8 cellular contexts compared by ENCODE assay signal in genomic region chr6:169589293-169589692, GRCh38.
DNase-seq lines count a peak whose midpoint lies in the region; ATAC-seq and TF ChIP-seq lines count a peak whose summit lies in the region.

No MANE protein-coding gene starts in this region.

- peaks cover 19% of the 10 kb centered on the region for H3K4me1 Mint-ChIP-seq in T-helper 2 cell treated with Interferon-gamma antibody and Interleukin-4, amounts not matched to agents 5 μg/mL and 100 μg/mL, for 36 hours (ENCODE audit: low read depth)
- H3K4me1 Mint-ChIP-seq in memory B cell (peaks cover 30% of the 10 kb centered on the region), progenitor cell of endocrine pancreas (ENCODE audit: low read depth) (no peaks in the 10 kb centered on the region)

- intact Hi-C loops in head of caudate nucleus (cut with DNase I), result no loop called here

- H3K36me3 Mint-ChIP-seq in T-helper 2 cell treated with Interferon-gamma antibody and Interleukin-4, amounts not matched to agents 5 μg/mL and 100 μg/mL, for 36 hours (ENCODE audit: low read depth), result peaks cover 4% of the 10 kb centered on the region
- peaks cover 6% of the 10 kb centered on the region for H3K36me3 Mint-ChIP-seq in memory B cell
- peaks cover 11% of the 10 kb centered on the region for H3K36me3 Mint-ChIP-seq in progenitor cell of endocrine pancreas (ENCODE audit: insufficient read depth)

- ATAC-seq in GM19023 (IDR thresholded peaks at IDR 0.05; ENCODE audit: unreplicated experiment) (peak; percentile 70), HG03175 (IDR thresholded peaks at IDR 0.05; ENCODE audit: unreplicated experiment) (peak; percentile 70), memory B cell (ENCODE audit: low read depth) (peak; percentile 77)

- peak; percentile 23 for DNase-seq in ACHN
- DNase-seq in T-helper 2 cell treated with Interferon-gamma antibody and Interleukin-4, amounts not matched to agents 5 μg/mL and 100 μg/mL, for 36 hours (ENCODE audit: low spot score), result peak; percentile 18
- DNase-seq in memory B cell (ENCODE audit: low spot score in 2 of 2), result peak in 1 of 2 donors; percentile 24
- no peak for DNase-seq in progenitor cell of endocrine pancreas (ENCODE audit: low spot score, unreplicated experiment)
- DNase-seq in NOMO-1 treated with DMSO at 0.1 percent for 48 hours (lab: John Stamatoyannopoulos, UW; ENCODE audit: unreplicated experiment), result no peak
- DNase-seq in head of caudate nucleus, result no peak

- in situ Hi-C loops in ACHN (cut with HindIII; ENCODE audit: low pct_ligation_motif_present, low pct_unique_long_range_greater_than_20kb, low sequenced_read_pairs), result no loop called here

- peak overlapping the region; percentile 21 for H3K4me3 Mint-ChIP-seq in T-helper 2 cell treated with Interferon-gamma antibody and Interleukin-4, amounts not matched to agents 5 μg/mL and 100 μg/mL, for 36 hours
- peak overlapping the region; percentile 74 for H3K4me3 Mint-ChIP-seq in memory B cell
- H3K4me3 Mint-ChIP-seq in progenitor cell of endocrine pancreas (ENCODE audit: low read depth), result no peak overlapping the region

- H3K27me3 Mint-ChIP-seq in T-helper 2 cell treated with Interferon-gamma antibody and Interleukin-4, amounts not matched to agents 5 μg/mL and 100 μg/mL, for 36 hours (ENCODE audit: low read depth), result no peaks in the 10 kb centered on the region
- no peaks in the 10 kb centered on the region for H3K27me3 Mint-ChIP-seq in memory B cell
- H3K27me3 Mint-ChIP-seq in progenitor cell of endocrine pancreas, result no peaks in the 10 kb centered on the region

- no peak for TF ChIP-seq CTCF in progenitor cell of endocrine pancreas (IDR thresholded peaks at IDR 0.05; ENCODE audit: unreplicated experiment)

- peak overlapping the region; percentile 76 for H3K27ac Mint-ChIP-seq in T-helper 2 cell treated with Interferon-gamma antibody and Interleukin-4, amounts not matched to agents 5 μg/mL and 100 μg/mL, for 36 hours
- H3K27ac Mint-ChIP-seq in memory B cell (peak overlapping the region; percentile 86), progenitor cell of endocrine pancreas (no peak overlapping the region)

- H3K9me3 Mint-ChIP-seq in T-helper 2 cell treated with Interferon-gamma antibody and Interleukin-4, amounts not matched to agents 5 μg/mL and 100 μg/mL, for 36 hours, result peaks cover 4% of the 10 kb centered on the region
- H3K9me3 Mint-ChIP-seq in memory B cell (peaks cover 3% of the 10 kb centered on the region), progenitor cell of endocrine pancreas (ENCODE audit: low read depth) (peaks cover 12% of the 10 kb centered on the region)

Comparison
In these comparisons a context has a peak if more than half of its experiments do, and no peak if none do; other contexts are left out.
1. DNase-seq: peak in ACHN (single experiment) and T-helper 2 cell treated with Interferon-gamma antibody and Interleukin-4, amounts not matched to agents 5 μg/mL and 100 μg/mL, for 36 hours (single experiment); none in progenitor cell of endocrine pancreas (single experiment), NOMO-1 treated with DMSO at 0.1 percent for 48 hours (single experiment) and head of caudate nucleus (0 of 42).
2. Peak in every context shown above with its lines, with median percentiles within 50 percentile points of each other: ATAC-seq.